Comparison of ENCODE assay signal across 8 cellular contexts in the genomic region with DNA sequence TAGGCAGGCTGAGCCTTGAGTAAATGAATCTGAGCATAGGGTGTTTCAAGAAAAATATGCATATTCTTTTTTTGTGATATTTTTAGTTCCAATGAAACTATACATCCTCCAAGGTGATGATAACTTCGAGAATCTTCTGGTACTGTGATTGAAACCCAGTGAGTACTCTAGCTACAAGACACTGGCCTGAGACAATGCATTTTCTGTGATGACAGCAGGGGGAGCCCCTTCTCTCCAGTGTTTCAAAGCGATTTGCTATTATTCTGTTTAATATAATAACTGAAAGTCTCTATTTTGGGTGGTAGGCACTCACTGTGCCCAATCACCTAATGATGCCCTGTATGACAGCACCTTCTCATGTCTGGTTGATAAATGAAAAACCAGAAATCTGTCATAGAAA. TPM values are rescaled to one million over a fixed set of nuclear protein-coding genes. Genes with fewer than 3 reads are reported as not detected.
A peak's percentile ranks its signal among the peaks of the same experiment; 100 is the strongest.
DNase-seq lines count a peak whose midpoint lies in the region; ATAC-seq and TF ChIP-seq lines count a peak whose summit lies in the region.

No MANE protein-coding gene starts in this region.

- H3K4me3 Mint-ChIP-seq in activated T-cell treated with anti-CD3 and anti-CD28 coated beads, Interleukin-2, amount 50 U/mL, for 72 hours, result no peak overlapping the region

- no peak for ATAC-seq in activated T-cell treated with anti-CD3 and anti-CD28 coated beads, Interleukin-2, amount 50 U/mL, for 72 hours (replicated peaks in 1 of 2)
- no peak for ATAC-seq in HG02623 (IDR thresholded peaks at IDR 0.05; ENCODE audit: unreplicated experiment)
- no peak for ATAC-seq in HG03571 (IDR thresholded peaks at IDR 0.05; ENCODE audit: unreplicated experiment)

- H3K27ac Mint-ChIP-seq in activated T-cell treated with anti-CD3 and anti-CD28 coated beads, Interleukin-2, amount 50 U/mL, for 72 hours, result peak overlapping the region; percentile 73

- no peak for DNase-seq in AG04449 (ENCODE audit: low read depth, low spot score)
- peak; percentile 68 for DNase-seq in GM13976 (ENCODE audit: low spot score)
- DNase-seq in NOMO-1 (lab: John Stamatoyannopoulos, UW; ENCODE audit: unreplicated experiment in 2 of 2), result peak; percentile 42 to 76
- peak; percentile 41 to 54 for DNase-seq in activated T-cell treated with anti-CD3 and anti-CD28 coated beads, Interleukin-2, amount 50 U/mL, for 72 hours
- DNase-seq in globus pallidus (ENCODE audit: low spot score), result peak; percentile 60
- peak; percentile 36 to 52 for DNase-seq in stimulated activated CD4-positive, alpha-beta T cell treated with anti-CD3 and anti-CD28 coated beads, Interleukin-1b, Interleukin-23, amount 100 ng/mL, for 4 hours (ENCODE audit: low read depth in 2 of 2)

- H3K4me3 ChIP-seq in AG04449 (ENCODE audit: low read depth, low read length), result no peak overlapping the region

- CTCF ChIA-PET in AG04449 (lab: Yijun Ruan, JAX), result interaction anchor here (0.7 to 3.5 kb wide), 21 partner anchors 9 to 498 kb away, joined by 3 to 18 read pairs (median 3); no protein-coding TSS in a partner anchor

- peaks cover 8 to 13% of the 10 kb centered on the region in 2 donors for H3K36me3 Mint-ChIP-seq in activated T-cell treated with anti-CD3 and anti-CD28 coated beads, Interleukin-2, amount 50 U/mL, for 72 hours (ENCODE audit: insufficient read depth in 2 of 2)

- H3K4me1 Mint-ChIP-seq in activated T-cell treated with anti-CD3 and anti-CD28 coated beads, Interleukin-2, amount 50 U/mL, for 72 hours (ENCODE audit: low read depth), result peaks cover 55% of the 10 kb centered on the region

- POLR2A ChIA-PET in AG04449 (lab: Yijun Ruan, JAX), result no interaction called here

- in situ Hi-C loops in GM13976 (cut with MboI; ENCODE audit: low sequenced_read_pairs, unreplicated experiment), result loop anchor here (5.0 kb wide), 2 partner anchors 101 to 484 kb away; no protein-coding TSS in a partner anchor

- peak; percentile 48 for TF ChIP-seq CTCF in AG04449 (IDR thresholded peaks at IDR 0.05; ENCODE audit: insufficient read depth, low read length, missing control alignments)
- TF ChIP-seq CTCF in GM13976 (IDR thresholded peaks at IDR 0.05; ENCODE audit: borderline replicate concordance, control extremely low read depth, extremely low read depth, insufficient read depth, missing control alignments), result peak; percentile 63

- peaks cover 1 to 2% of the 10 kb centered on the region in 2 donors for H3K9me3 Mint-ChIP-seq in activated T-cell treated with anti-CD3 and anti-CD28 coated beads, Interleukin-2, amount 50 U/mL, for 72 hours

- no peaks in the 10 kb centered on the region for H3K27me3 Mint-ChIP-seq in activated T-cell treated with anti-CD3 and anti-CD28 coated beads, Interleukin-2, amount 50 U/mL, for 72 hours (ENCODE audit: low read depth)

RNA-seq across cellular contexts. Expression of a gene that starts 12.1 kb away (rescaled TPM):
- total RNA-seq in activated T-cell treated with anti-CD3 and anti-CD28 coated beads, Interleukin-2, amount 50 U/mL, for 72 hours, result 100 to 1,000 TPM; 238 to 283 TPM
